In genomic region chr5:140135127-140135526, GRCh38 we compare ENCODE assay signal across 30 cellular contexts.
"Had no signal": no experiment of that assay in that cellular context is flagged by ENCODE, and none has a peak within 500 bp of the region (broad histone marks: within the 10 kb centered on the region; RNA-seq: fewer than 3 reads in every experiment).

No MANE protein-coding gene starts in this region.

- H3K27ac ChIP-seq: neutrophil, ovary, parathyroid adenoma, psoas muscle, right lobe of liver, sigmoid colon, stomach, thoracic aorta, tibial nerve, upper lobe of right lung, vagina had no signal

- ATAC-seq: naive thymus-derived CD8-positive, alpha-beta T cell; natural killer cell treated with Interleukin-12 subunit alpha and Interleukin-12 subunit beta and Interleukin-15 and Interleukin-18, amount 100 ng/mL, for 72 hours; right cardiac atrium; right lobe of liver; stimulated activated effector memory CD8-positive, alpha-beta T cell treated with anti-CD3 and anti-CD28 coated beads, Interleukin-12 subunit alpha, Interleukin-12 subunit beta, amount 100 ng/mL, for 72 hours; stimulated activated naive B cell treated with anti-CD40 and anti-IgM and Interleukin-4, amounts not matched to agents 10 μg/mL and 1 μg/mL and 100 μg/mL, for 72 hours; upper lobe of right lung had no signal

- H3K27me3 ChIP-seq: neutrophil, ovary, right lobe of liver, sigmoid colon, stomach, thyroid gland, tibial nerve, upper lobe of right lung, vagina had no signal

- DNase-seq: naive thymus-derived CD8-positive, alpha-beta T cell; nephron progenitor cell; nucleus accumbens; ovary; posterior cingulate gyrus; psoas muscle; right cardiac atrium; right lobe of liver; sigmoid colon; small intestine; stimulated activated CD4-positive, alpha-beta T cell treated with anti-CD3 and anti-CD28 coated beads, Interleukin-15, amount 100 ng/mL, for 24 hours; stimulated activated CD4-positive, alpha-beta T cell treated with anti-CD3 and anti-CD28 coated beads, Interleukin-2, amount 100 ng/mL, for 24 hours; stimulated activated CD4-positive, alpha-beta T cell treated with anti-CD3 and anti-CD28 coated beads, Interleukin-2, amount 100 ng/mL, for 48 hours; stimulated activated CD4-positive, alpha-beta T cell treated with anti-CD3 and anti-CD28 coated beads, Interleukin-4, amount 100 ng/mL, for 24 hours; stimulated activated naive B cell treated with anti-CD40 and anti-IgM and Interleukin-4, amounts not matched to agents 10 μg/mL and 1 μg/mL and 100 μg/mL, for 72 hours; stimulated activated naive CD4-positive, alpha-beta T cell treated with Interleukin-2 at 50 U/mL for 16 hours; stomach; thyroid gland; upper lobe of right lung had no signal

- H3K9me3 Mint-ChIP-seq: naive thymus-derived CD8-positive, alpha-beta T cell; natural killer cell treated with Interleukin-12 subunit alpha and Interleukin-12 subunit beta and Interleukin-15 and Interleukin-18, amount 100 ng/mL, for 72 hours; nephron progenitor cell; neural crest cell; stimulated activated effector memory CD8-positive, alpha-beta T cell treated with anti-CD3 and anti-CD28 coated beads, Interleukin-12 subunit alpha, Interleukin-12 subunit beta, amount 100 ng/mL, for 72 hours; stimulated activated naive B cell treated with anti-CD40 and anti-IgM and Interleukin-4, amounts not matched to agents 10 μg/mL and 1 μg/mL and 100 μg/mL, for 72 hours; stimulated activated naive CD8-positive, alpha-beta T cell treated with anti-CD3 and anti-CD28 coated beads, Interleukin-15, Interleukin-2, amounts not matched to agents 100 ng/mL and 50 ng/mL, for 24 hours; type B pancreatic cell had no signal

- H3K36me3 ChIP-seq: neutrophil, ovary, right lobe of liver, sigmoid colon, stomach, thoracic aorta, thyroid gland, tibial nerve, upper lobe of right lung, vagina had no signal

- H3K4me3 Mint-ChIP-seq: naive thymus-derived CD8-positive, alpha-beta T cell; natural killer cell treated with Interleukin-12 subunit alpha and Interleukin-12 subunit beta and Interleukin-15 and Interleukin-18, amount 100 ng/mL, for 72 hours; nephron progenitor cell; neural crest cell; stimulated activated effector memory CD8-positive, alpha-beta T cell treated with anti-CD3 and anti-CD28 coated beads, Interleukin-12 subunit alpha, Interleukin-12 subunit beta, amount 100 ng/mL, for 72 hours; stimulated activated naive B cell treated with anti-CD40 and anti-IgM and Interleukin-4, amounts not matched to agents 10 μg/mL and 1 μg/mL and 100 μg/mL, for 72 hours; stimulated activated naive CD8-positive, alpha-beta T cell treated with anti-CD3 and anti-CD28 coated beads, Interleukin-15, Interleukin-2, amounts not matched to agents 100 ng/mL and 50 ng/mL, for 24 hours; type B pancreatic cell had no signal

- H2AFZ ChIP-seq: parathyroid adenoma had no signal

- H3K4me1 Mint-ChIP-seq: nephron progenitor cell, neural crest cell had no signal

- H3K4me3 ChIP-seq: ovary, psoas muscle, right lobe of liver, sigmoid colon, stomach, thoracic aorta, thyroid gland, tibial nerve, upper lobe of right lung, vagina had no signal

- H3K27ac Mint-ChIP-seq: naive thymus-derived CD8-positive, alpha-beta T cell; natural killer cell treated with Interleukin-12 subunit alpha and Interleukin-12 subunit beta and Interleukin-15 and Interleukin-18, amount 100 ng/mL, for 72 hours; nephron progenitor cell; progenitor cell of endocrine pancreas; stimulated activated effector memory CD8-positive, alpha-beta T cell treated with anti-CD3 and anti-CD28 coated beads, Interleukin-12 subunit alpha, Interleukin-12 subunit beta, amount 100 ng/mL, for 72 hours; stimulated activated naive B cell treated with anti-CD40 and anti-IgM and Interleukin-4, amounts not matched to agents 10 μg/mL and 1 μg/mL and 100 μg/mL, for 72 hours; stimulated activated naive CD8-positive, alpha-beta T cell treated with anti-CD3 and anti-CD28 coated beads, Interleukin-15, Interleukin-2, amounts not matched to agents 100 ng/mL and 50 ng/mL, for 24 hours; type B pancreatic cell had no signal

- H3K36me3 Mint-ChIP-seq: natural killer cell treated with Interleukin-12 subunit alpha and Interleukin-12 subunit beta and Interleukin-15 and Interleukin-18, amount 100 ng/mL, for 72 hours; stimulated activated effector memory CD8-positive, alpha-beta T cell treated with anti-CD3 and anti-CD28 coated beads, Interleukin-12 subunit alpha, Interleukin-12 subunit beta, amount 100 ng/mL, for 72 hours; stimulated activated naive B cell treated with anti-CD40 and anti-IgM and Interleukin-4, amounts not matched to agents 10 μg/mL and 1 μg/mL and 100 μg/mL, for 72 hours; type B pancreatic cell had no signal

- H3K27me3 Mint-ChIP-seq: naive thymus-derived CD8-positive, alpha-beta T cell; natural killer cell treated with Interleukin-12 subunit alpha and Interleukin-12 subunit beta and Interleukin-15 and Interleukin-18, amount 100 ng/mL, for 72 hours; stimulated activated naive B cell treated with anti-CD40 and anti-IgM and Interleukin-4, amounts not matched to agents 10 μg/mL and 1 μg/mL and 100 μg/mL, for 72 hours; stimulated activated naive CD8-positive, alpha-beta T cell treated with anti-CD3 and anti-CD28 coated beads, Interleukin-15, Interleukin-2, amounts not matched to agents 100 ng/mL and 50 ng/mL, for 24 hours had no signal

- H3K9me3 ChIP-seq: neutrophil, ovary, psoas muscle, right lobe of liver, sigmoid colon, stomach, thoracic aorta, thyroid gland, tibial nerve, upper lobe of right lung, vagina had no signal

- H3K9ac ChIP-seq: parathyroid adenoma had no signal
